ENCODE assay signal across 27 cellular contexts in genomic region chr7:2085804-2086203, GRCh38.
A peak's percentile ranks its signal among the peaks of the same experiment; 100 is the strongest.
DNase-seq lines count a peak whose midpoint lies in the region; ATAC-seq, FAIRE-seq and TF ChIP-seq lines count a peak whose summit lies in the region.
"Had no signal": no experiment of that assay in that cellular context is flagged by ENCODE, and none has a peak within 500 bp of the region (broad histone marks: within the 10 kb centered on the region; RNA-seq: fewer than 3 reads in every experiment).

No MANE protein-coding gene starts in this region.

- H2BK12ac ChIP-seq in neuronal stem cell (ENCODE audit: low read length): no peak overlapping the region

- peaks cover 26 to 49% (median 38%) of the 10 kb centered on the region in 11 experiments for H3K36me3 ChIP-seq in BLaER1 treated with 17β-estradiol and CSF1 and Interleukin-3, amounts not matched to agents 10 nM and 100 nM
- H3K36me3 ChIP-seq in endodermal cell (ENCODE audit: control insufficient read depth, insufficient read depth, low read length) (no peaks in the 10 kb centered on the region), neuronal stem cell (replicated peaks in 1 of 2; ENCODE audit: control insufficient read depth in 2 of 2, insufficient read depth in 2 of 2, low read length in 2 of 2) (peaks cover 0 to 6% of the 10 kb centered on the region in 2 donors), Peyer's patch (no peaks in the 10 kb centered on the region), pancreas (no peaks in the 10 kb centered on the region)

- H4K20me1 ChIP-seq in BLaER1 treated with 17β-estradiol and CSF1 and Interleukin-3, amounts not matched to agents 10 nM and 100 nM: peaks cover 72 to 100% (median 90%) of the 10 kb centered on the region in 11 experiments

- H2AK5ac ChIP-seq in neuronal stem cell (ENCODE audit: low read depth, low read length): no peak overlapping the region

- peak overlapping the region in 9 of 11 experiments; percentile 58 to 84 (median 78); a peak in 17 of 22 replicates for H3K4me2 ChIP-seq in BLaER1 treated with 17β-estradiol and CSF1 and Interleukin-3, amounts not matched to agents 10 nM and 100 nM
- no peak overlapping the region for H3K4me2 ChIP-seq in neuronal stem cell (ENCODE audit: insufficient read depth, low read length, poor library complexity, severe bottlenecking)

- peaks cover 22 to 85% (median 78%) of the 10 kb centered on the region in 10 experiments for H3K4me1 ChIP-seq in BLaER1 treated with 17β-estradiol and CSF1 and Interleukin-3, amounts not matched to agents 10 nM and 100 nM
- H3K4me1 ChIP-seq in endodermal cell (ENCODE audit: control insufficient read depth, insufficient read depth, low read length) (no peaks in the 10 kb centered on the region), neuronal stem cell (ENCODE audit: control insufficient read depth in 2 of 2, insufficient read depth in 1 of 2, low read depth in 1 of 2, low read length in 2 of 2) (peaks cover 10 to 12% of the 10 kb centered on the region in 2 donors), Peyer's patch (no peaks in the 10 kb centered on the region), pancreas (no peaks in the 10 kb centered on the region)

- H2BK120ac ChIP-seq in neuronal stem cell (ENCODE audit: low read depth, low read length): no peak overlapping the region

- H3K36me3 Mint-ChIP-seq in endodermal cell (ENCODE audit: low read depth): peaks cover 9% of the 10 kb centered on the region

- H2BK5ac ChIP-seq in neuronal stem cell (ENCODE audit: low read length): no peak overlapping the region

- no peak overlapping the region for H4K91ac ChIP-seq in neuronal stem cell (ENCODE audit: low read depth, low read length, poor library complexity)

- H3K4me3 ChIP-seq in BLaER1 treated with 17β-estradiol and CSF1 and Interleukin-3, amounts not matched to agents 10 nM and 100 nM: no peak overlapping the region
- H3K4me3 ChIP-seq in endodermal cell (ENCODE audit: low read length) (no peak overlapping the region), neuronal stem cell (ENCODE audit: low read length in 2 of 2) (no peak overlapping the region), Peyer's patch (no peak overlapping the region), pancreas (no peak overlapping the region)
- H3K4me3 ChIP-seq: GM12878 had no signal

- peaks cover 0 to under 1% (median 0%) of the 10 kb centered on the region in 11 experiments; a peak in 1 of 22 replicates for H3K9me3 ChIP-seq in BLaER1 treated with 17β-estradiol and CSF1 and Interleukin-3, amounts not matched to agents 10 nM and 100 nM (replicated peaks in 1 of 11)
- H3K9me3 ChIP-seq in endodermal cell (ENCODE audit: control insufficient read depth, low read length) (no peaks in the 10 kb centered on the region), neuronal stem cell (replicated peaks in 1 of 2; ENCODE audit: control insufficient read depth in 2 of 2, insufficient read depth in 1 of 2, low read depth in 1 of 2, low read length in 2 of 2) (no peaks in the 10 kb centered on the region), Peyer's patch (no peaks in the 10 kb centered on the region), pancreas (no peaks in the 10 kb centered on the region)
- H3K9me3 ChIP-seq: BE2C had no signal

- intact Hi-C loops in pancreas (cut with DNase I): no loop called here

- no peak overlapping the region for H2BK15ac ChIP-seq in neuronal stem cell (ENCODE audit: low read length)

- WGBS in endodermal cell (ENCODE audit: insufficient coverage in 1 of 2, insufficient read length in 1 of 2), 2 experiments: 91 to 94% methylated on average over 14 to 16 of the region's 16 CpGs
- no CpG with 5 or more reads among the region's 16 CpGs for WGBS in neuronal stem cell (ENCODE audit: extremely low coverage in 2 of 2, insufficient read length in 2 of 2, insufficient replicate concordance in 1 of 2), 2 donors
- 97% methylated on average over 11 to 16 of the region's 16 CpGs for WGBS in pancreas, 2 donors

- DNase-seq in endodermal cell (no peak), neuronal stem cell (ENCODE audit: low spot score) (no peak), NCI-H446 (lab: John Stamatoyannopoulos, UW) (no peak), Peyer's patch (no peak), pancreas (no peak)
- DNase-seq: 8988T; ACHN; BE2C; CD4-positive, alpha-beta memory T cell; CD4-positive, CD25-positive, alpha-beta regulatory T cell; CD8-positive, alpha-beta memory T cell; COR-L47; DMS 273 treated with DMSO at 0.1 percent for 48 hours; DMS153; DMS53; DMS79; DND-41; EL; GDM1 had no signal

- H3K9me3 Mint-ChIP-seq in endodermal cell: no peaks in the 10 kb centered on the region
- H3K9me3 Mint-ChIP-seq: CD4-positive, alpha-beta memory T cell; CD4-positive, CD25-positive, alpha-beta regulatory T cell; CD8-positive, alpha-beta memory T cell had no signal

- H3K27ac ChIP-seq in BLaER1 treated with 17β-estradiol and CSF1 and Interleukin-3, amounts not matched to agents 10 nM and 100 nM: no peak overlapping the region
- H3K27ac ChIP-seq in endodermal cell (ENCODE audit: low read depth, low read length): no peak overlapping the region
- no peak overlapping the region for H3K27ac ChIP-seq in neuronal stem cell (replicated peaks; ENCODE audit: low read length)
- H3K27ac ChIP-seq in Peyer's patch: no peak overlapping the region
- H3K27ac ChIP-seq in pancreas: no peak overlapping the region

- no peak for FAIRE-seq in pancreas (lab: Jason Lieb, UNC)
- FAIRE-seq: A204.1, GM12878, GM12892, GM18507, GM19239 had no signal

- TF ChIP-seq POLR2A in Peyer's patch (IDR thresholded peaks at IDR 0.05): no peak

- ATAC-seq in GM18868 (IDR thresholded peaks at IDR 0.05; ENCODE audit: unreplicated experiment): no peak
- ATAC-seq in pancreas: no peak
- ATAC-seq: GM12878 had no signal

- H3K27me3 ChIP-seq in BLaER1 treated with 17β-estradiol and CSF1 and Interleukin-3, amounts not matched to agents 10 nM and 100 nM: no peaks in the 10 kb centered on the region
- H3K27me3 ChIP-seq in endodermal cell (ENCODE audit: control insufficient read depth, insufficient read depth, low read length, poor library complexity, severe bottlenecking) (no peaks in the 10 kb centered on the region), neuronal stem cell (ENCODE audit: control insufficient read depth in 3 of 3, insufficient read depth in 3 of 3, low read depth in 1 of 3, low read length in 3 of 3) (no peaks in the 10 kb centered on the region), Peyer's patch (no peaks in the 10 kb centered on the region), pancreas (no peaks in the 10 kb centered on the region)
- H3K27me3 ChIP-seq: BE2C had no signal

- H3K9ac ChIP-seq in BLaER1 treated with 17β-estradiol and CSF1 and Interleukin-3, amounts not matched to agents 10 nM and 100 nM: no peak overlapping the region
- H3K9ac ChIP-seq in endodermal cell (ENCODE audit: extremely low read depth, low read length, poor library complexity, severe bottlenecking) (no peak overlapping the region), neuronal stem cell (ENCODE audit: low read depth, low read length, poor library complexity) (no peak overlapping the region)

- no peak overlapping the region for H4K8ac ChIP-seq in neuronal stem cell (ENCODE audit: low read depth, low read length)

- H3K23ac ChIP-seq in neuronal stem cell (ENCODE audit: low read depth, low read length, poor library complexity): no peak overlapping the region

- peaks cover 9% of the 10 kb centered on the region for H3K79me1 ChIP-seq in neuronal stem cell (ENCODE audit: low read depth, low read length)

- no peak overlapping the region for H3K4ac ChIP-seq in neuronal stem cell (ENCODE audit: low read length)

- H3K18ac ChIP-seq in neuronal stem cell (ENCODE audit: low read length): no peak overlapping the region

- peak overlapping the region; percentile 59 for H3K14ac ChIP-seq in neuronal stem cell (ENCODE audit: low read length)

- H2AFZ ChIP-seq in neuronal stem cell (ENCODE audit: low read length): no peak overlapping the region

- no peaks in the 10 kb centered on the region for H3K27me3 Mint-ChIP-seq in endodermal cell (ENCODE audit: insufficient read depth)
- H3K27me3 Mint-ChIP-seq: CD4-positive, alpha-beta memory T cell; CD4-positive, CD25-positive, alpha-beta regulatory T cell; CD8-positive, alpha-beta memory T cell had no signal

- peaks cover 4% of the 10 kb centered on the region for H3K4me1 Mint-ChIP-seq in endodermal cell

- TF ChIP-seq CTCF in endodermal cell (conservative IDR thresholded peaks at IDR 0.05): no peak
- no peak for TF ChIP-seq CTCF in Peyer's patch (IDR thresholded peaks at IDR 0.05)
- TF ChIP-seq CTCF in pancreas (IDR thresholded peaks at IDR 0.05): no peak

- peak overlapping the region; percentile 62 for H3K27ac Mint-ChIP-seq in endodermal cell
- H3K27ac Mint-ChIP-seq: CD14-positive monocyte had no signal

- no peak overlapping the region for H3K4me3 Mint-ChIP-seq in endodermal cell
- H3K4me3 Mint-ChIP-seq: CD14-positive monocyte; CD4-positive, alpha-beta memory T cell had no signal
